Comparison of ENCODE assay signal across 9 cellular contexts in the genomic region with DNA sequence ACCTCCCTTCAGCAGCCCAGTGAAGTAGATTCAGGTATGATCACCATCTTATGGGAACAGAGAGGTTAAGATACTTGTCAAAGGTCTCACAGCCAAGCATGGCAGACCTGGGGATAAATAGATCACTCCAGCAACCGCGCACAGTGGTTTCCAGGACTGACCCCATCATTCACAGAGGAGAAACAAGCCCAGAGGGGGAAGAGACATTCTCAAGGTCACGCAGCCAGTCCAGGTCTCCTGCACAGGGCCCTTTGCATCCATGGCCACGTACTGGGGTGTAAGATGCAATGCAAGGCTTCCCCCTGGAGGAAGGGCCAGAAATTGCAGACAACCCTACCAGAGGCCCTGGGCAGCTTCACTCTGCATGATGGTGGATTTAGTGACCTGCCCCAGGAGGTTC. TPM values are rescaled to one million over a fixed set of nuclear protein-coding genes. Genes with fewer than 3 reads are reported as not detected.
DNase-seq lines count a peak whose midpoint lies in the region; ATAC-seq, FAIRE-seq and TF ChIP-seq lines count a peak whose summit lies in the region.
"Had no signal": no experiment of that assay in that cellular context is flagged by ENCODE, and none has a peak within 500 bp of the region (broad histone marks: within the 10 kb centered on the region; RNA-seq: fewer than 3 reads in every experiment).

No MANE protein-coding gene starts in this region.

- H3K4me3 Mint-ChIP-seq in activated CD8-positive, alpha-beta T cell treated with anti-CD3 and anti-CD28 coated beads for 36 hours = no peak overlapping the region

- no peaks in the 10 kb centered on the region for H3K4me1 ChIP-seq in liver (ENCODE audit: control insufficient read depth in 4 of 4, insufficient read depth in 4 of 4, low read length in 3 of 4)

- no peak overlapping the region for H3K27ac ChIP-seq in liver (ENCODE audit: low read depth in 1 of 2, low read length in 2 of 2)

- DNase-seq in DMS53 treated with DMSO at 0.1 percent for 48 hours (lab: John Stamatoyannopoulos, UW; ENCODE audit: unreplicated experiment) (peak; percentile 8), HTR-8/SVneo (ENCODE audit: insufficient read length, low spot score) (no peak), NCI-H1694 (lab: John Stamatoyannopoulos, UW) (no peak), GM19238 (ENCODE audit: insufficient read length, low spot score) (no peak), globus pallidus (ENCODE audit: low spot score) (no peak)
- DNase-seq in activated CD8-positive, alpha-beta T cell treated with anti-CD3 and anti-CD28 coated beads for 36 hours = peak; percentile 69

- POLR2A ChIA-PET in activated CD8-positive, alpha-beta T cell treated with anti-CD3 and anti-CD28 coated beads for 36 hours (lab: Charles Lee) = no interaction called here

- H3K27me3 Mint-ChIP-seq in activated CD8-positive, alpha-beta T cell treated with anti-CD3 and anti-CD28 coated beads for 36 hours = peaks cover 21% of the 10 kb centered on the region

- H3K9ac ChIP-seq in liver (ENCODE audit: low read depth in 1 of 2, low read length in 2 of 2) = no peak overlapping the region

- H3K36me3 ChIP-seq in liver (ENCODE audit: control insufficient read depth in 4 of 4, insufficient read depth in 3 of 4, low read depth in 1 of 4, low read length in 3 of 4) = no peaks in the 10 kb centered on the region

- intact Hi-C loops in activated CD8-positive, alpha-beta T cell treated with anti-CD3 and anti-CD28 coated beads for 36 hours (cut with micrococcal nuclease) = no loop called here

- peaks cover 7% of the 10 kb centered on the region for H3K4me1 Mint-ChIP-seq in activated CD8-positive, alpha-beta T cell treated with anti-CD3 and anti-CD28 coated beads for 36 hours (ENCODE audit: low read depth)

- H3K9me3 Mint-ChIP-seq in activated CD8-positive, alpha-beta T cell treated with anti-CD3 and anti-CD28 coated beads for 36 hours = no peaks in the 10 kb centered on the region

- H3K9me3 ChIP-seq in liver (ENCODE audit: control insufficient read depth in 4 of 4, low read length in 3 of 4) = peaks cover 0 to 3% (median 0%) of the 10 kb centered on the region in 4 donors

- H3K27me3 ChIP-seq in liver (ENCODE audit: control insufficient read depth in 4 of 4, insufficient read depth in 4 of 4, low read length in 3 of 4) = peaks cover 0 to 11% (median 7%) of the 10 kb centered on the region in 4 donors

- H3K4me3 ChIP-seq in liver (ENCODE audit: low read depth in 1 of 3, low read length in 3 of 3) = no peak overlapping the region

- CTCF ChIA-PET in activated CD8-positive, alpha-beta T cell treated with anti-CD3 and anti-CD28 coated beads for 36 hours (lab: Charles Lee) = interaction anchor here (0.7 to 3.6 kb wide), 8 partner anchors 9 to 189 kb away, joined by 3 to 27 read pairs (median 4); no protein-coding TSS in a partner anchor

- TF ChIP-seq RAD21 in liver (IDR thresholded peaks at IDR 0.05) = peak; percentile 30 to 66

- ATAC-seq in activated CD8-positive, alpha-beta T cell treated with anti-CD3 and anti-CD28 coated beads for 36 hours = peak; percentile 38
- ATAC-seq in GM19452 (IDR thresholded peaks at IDR 0.05; ENCODE audit: unreplicated experiment) = no peak

- H3K27ac Mint-ChIP-seq in activated CD8-positive, alpha-beta T cell treated with anti-CD3 and anti-CD28 coated beads for 36 hours = no peak overlapping the region

- 63% methylated on average over 4 of the region's 4 CpGs for WGBS in liver

- peak; percentile 16 for FAIRE-seq in HTR-8/SVneo (lab: Jason Lieb, UNC)

- no peaks in the 10 kb centered on the region for H3K36me3 Mint-ChIP-seq in activated CD8-positive, alpha-beta T cell treated with anti-CD3 and anti-CD28 coated beads for 36 hours (ENCODE audit: low read depth)

- TF ChIP-seq CTCF in activated CD8-positive, alpha-beta T cell treated with anti-CD3 and anti-CD28 coated beads for 36 hours (IDR thresholded peaks at IDR 0.05) = peak; percentile 65
- TF ChIP-seq CTCF in liver (IDR thresholded peaks at IDR 0.05; ENCODE audit: low read depth, low read length, missing input control) = peak; percentile 41

TF ChIP-seq in liver, 16 proteins besides CTCF, POLR2A, EP300 and RAD21:
- TF ChIP-seq ATF3 (IDR thresholded peaks at IDR 0.05) (no peak), NR2F2 (IDR thresholded peaks at IDR 0.05) (no peak), ZBTB33 (IDR thresholded peaks at IDR 0.05) (no peak), JUND (IDR thresholded peaks at IDR 0.05) (no peak), TAF1 (conservative IDR thresholded peaks at IDR 0.05) (no peak), SP1 (IDR thresholded peaks at IDR 0.05) (no peak), REST (IDR thresholded peaks at IDR 0.05) (no peak), HNF4G (IDR thresholded peaks at IDR 0.05) (no peak), YY1 (IDR thresholded peaks at IDR 0.05) (no peak), RXRA (IDR thresholded peaks at IDR 0.05) (no peak), GABPA (IDR thresholded peaks at IDR 0.05 in 1 of 2, conservative IDR thresholded peaks at IDR 0.05 in 1 of 2) (no peak), HNF4A (conservative IDR thresholded peaks at IDR 0.05) (no peak), EGR1 (IDR thresholded peaks at IDR 0.05; ENCODE audit: low read depth in 2 of 2) (no peak), FOXA1 (IDR thresholded peaks at IDR 0.05) (no peak), FOXA2 (IDR thresholded peaks at IDR 0.05) (no peak)
- TF ChIP-seq, protein P1, sequence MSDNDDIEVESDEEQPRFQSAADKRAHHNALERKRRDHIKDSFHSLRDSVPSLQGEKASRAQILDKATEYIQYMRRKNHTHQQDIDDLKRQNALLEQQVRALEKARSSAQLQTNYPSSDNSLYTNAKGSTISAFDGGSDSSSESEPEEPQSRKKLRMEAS (IDR thresholded peaks at IDR 0.05) = no peak

RNA-seq across cellular contexts. Expression of gene TLE7, which starts 19.9 kb away (rescaled TPM):
- total RNA-seq in activated CD8-positive, alpha-beta T cell treated with anti-CD3 and anti-CD28 coated beads for 36 hours = not detected
- not detected for total RNA-seq in liver
- not detected for polyA plus RNA-seq in liver
- total RNA-seq: glomerular endothelial cell had no signal

RNA-seq across cellular contexts. Expression of gene ZNF23, which starts 40.1 kb away (rescaled TPM):
- total RNA-seq in activated CD8-positive, alpha-beta T cell treated with anti-CD3 and anti-CD28 coated beads for 36 hours = 10 to 100 TPM; 10.4 to 11.1 TPM
- total RNA-seq in liver = 1 to 10 TPM; 4.0 to 6.1 TPM
- 1 to 10 TPM; 1.5 to 2.3 TPM for polyA plus RNA-seq in liver

Comparison
In these comparisons a context has a peak if more than half of its experiments do, and no peak if none do; other contexts are left out.
1. DNase-seq: peak in DMS53 treated with DMSO at 0.1 percent for 48 hours (single experiment) and activated CD8-positive, alpha-beta T cell treated with anti-CD3 and anti-CD28 coated beads for 36 hours (single experiment); none in HTR-8/SVneo (single experiment), NCI-H1694 (single experiment), GM19238 (single experiment) and globus pallidus (single experiment).